ENCODE assay signal across 3 cellular contexts in the genomic region with DNA sequence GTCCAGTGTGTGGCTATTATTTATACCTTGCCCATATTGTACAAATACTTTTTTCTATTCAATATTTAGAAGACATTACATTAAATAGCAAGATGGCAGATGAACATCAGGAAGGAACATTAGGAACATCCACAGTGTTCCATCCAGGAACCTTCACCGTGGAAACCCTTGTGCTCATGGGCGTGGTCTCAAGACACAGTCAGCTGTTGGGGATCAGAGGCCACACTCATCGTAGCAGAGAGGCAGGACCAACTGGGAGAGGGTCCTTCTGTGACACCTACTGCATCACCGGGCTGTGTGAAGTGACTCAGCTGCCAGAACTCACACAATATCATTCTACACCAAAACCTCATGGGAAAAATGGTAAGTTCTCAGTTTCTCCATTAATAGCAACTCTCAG.
DNase-seq lines count a peak whose midpoint lies in the region.
"Not testable (repeated sequence)": the region's sequence is repeated elsewhere in the genome, so short reads cannot be mapped to it uniquely, and the experiment has no call there.

No MANE protein-coding gene starts in this region.

- not testable (repeated sequence) for H3K27ac ChIP-seq in BLaER1; BLaER1 treated with 17β-estradiol and CSF1 and Interleukin-3, amounts not matched to agents 10 nM and 100 nM; SJCRH30

- H3K4me3 ChIP-seq in BLaER1; BLaER1 treated with 17β-estradiol and CSF1 and Interleukin-3, amounts not matched to agents 10 nM and 100 nM; SJCRH30: not testable (repeated sequence)

- H3K4me2 ChIP-seq in BLaER1 = peak overlapping the region; percentile 28
- H3K4me2 ChIP-seq in BLaER1 treated with 17β-estradiol and CSF1 and Interleukin-3, amounts not matched to agents 10 nM and 100 nM = peak overlapping the region in 6 of 11 experiments; percentile 22 to 40 (median 27); a peak in 4 of 22 replicates

- H3K9me3 ChIP-seq in BLaER1; SJCRH30 (replicated peaks): not testable (repeated sequence)
- peaks cover 6 to 20% (median 11%) of the 10 kb centered on the region in 11 experiments; a peak in 19 of 22 replicates for H3K9me3 ChIP-seq in BLaER1 treated with 17β-estradiol and CSF1 and Interleukin-3, amounts not matched to agents 10 nM and 100 nM (replicated peaks in 1 of 11)

- H4K20me1 ChIP-seq in BLaER1; BLaER1 treated with 17β-estradiol and CSF1 and Interleukin-3, amounts not matched to agents 10 nM and 100 nM: not testable (repeated sequence)

- H3K36me3 ChIP-seq in BLaER1; BLaER1 treated with 17β-estradiol and CSF1 and Interleukin-3, amounts not matched to agents 10 nM and 100 nM; SJCRH30: not testable (repeated sequence)

- not testable (repeated sequence) for H3K9ac ChIP-seq in BLaER1; BLaER1 treated with 17β-estradiol and CSF1 and Interleukin-3, amounts not matched to agents 10 nM and 100 nM

- peak; percentile 80 to 81 for DNase-seq in SJCRH30

- not testable (repeated sequence) for H3K27me3 ChIP-seq in BLaER1; BLaER1 treated with 17β-estradiol and CSF1 and Interleukin-3, amounts not matched to agents 10 nM and 100 nM; SJCRH30

- H3K4me1 ChIP-seq in BLaER1 = peaks cover 11% of the 10 kb centered on the region
- peaks cover 0 to 19% (median 2%) of the 10 kb centered on the region in 10 experiments; a peak in 8 of 20 replicates for H3K4me1 ChIP-seq in BLaER1 treated with 17β-estradiol and CSF1 and Interleukin-3, amounts not matched to agents 10 nM and 100 nM
- peaks cover 14% of the 10 kb centered on the region for H3K4me1 ChIP-seq in SJCRH30
